ENCODE assay signal across 28 cellular contexts in genomic region chr4:143246977-143247376, GRCh38.
"Had no signal": no experiment of that assay in that cellular context is flagged by ENCODE, and none has a peak within 500 bp of the region (broad histone marks: within the 10 kb centered on the region; RNA-seq: fewer than 3 reads in every experiment).

No MANE protein-coding gene starts in this region.

- H3K36me3 Mint-ChIP-seq: stimulated activated effector memory CD8-positive, alpha-beta T cell treated with anti-CD3 and anti-CD28 coated beads, Interleukin-12 subunit alpha, Interleukin-12 subunit beta, amount 100 ng/mL, for 72 hours; stimulated activated memory B cell treated with anti-CD40 and anti-IgM and Interleukin-4, amounts not matched to agents 10 μg/mL and 1 μg/mL and 100 μg/mL, for 72 hours; stimulated activated naive B cell treated with anti-CD40 and anti-IgM and Interleukin-4, amounts not matched to agents 10 μg/mL and 1 μg/mL and 100 μg/mL, for 72 hours; type B pancreatic cell had no signal

- H3K4me3 ChIP-seq: stomach, suprapubic skin, testis, thoracic aorta, thyroid gland, tibial artery, tibial nerve, transverse colon, upper lobe of left lung, upper lobe of right lung, uterus, vagina had no signal

- DNase-seq: stimulated activated CD4-positive, alpha-beta T cell treated with anti-CD3 and anti-CD28 coated beads, Interleukin-2, amount 100 ng/mL, for 48 hours; stimulated activated CD4-positive, alpha-beta T cell treated with anti-CD3 and anti-CD28 coated beads, Interleukin-4, amount 100 ng/mL, for 1 hour; stimulated activated CD4-positive, alpha-beta T cell treated with anti-CD3 and anti-CD28 coated beads, Interleukin-4, amount 100 ng/mL, for 24 hours; stimulated activated CD4-positive, alpha-beta T cell treated with anti-CD3 and anti-CD28 coated beads, Interleukin-4, amount 100 ng/mL, for 4 hours; stimulated activated CD8-positive, alpha-beta memory T cell treated with anti-CD3 and anti-CD28 coated beads, Interleukin-4, amount 100 ng/mL, for 48 hours; stimulated activated naive B cell treated with anti-CD40 and anti-IgM and Interleukin-4, amounts not matched to agents 10 μg/mL and 1 μg/mL and 100 μg/mL, for 72 hours; stimulated activated naive CD4-positive, alpha-beta T cell; stimulated activated naive CD4-positive, alpha-beta T cell treated with Interleukin-2 at 50 U/mL for 16 hours; stimulated activated naive CD8-positive, alpha-beta T cell treated with anti-CD3 and anti-CD28 coated beads, Interleukin-15, amount 100 ng/mL, for 72 hours; stimulated activated naive CD8-positive, alpha-beta T cell treated with anti-CD3 and anti-CD28 coated beads, Interleukin-15, Interleukin-2, amounts not matched to agents 100 U/mL and 50 U/mL, for 24 hours; stomach; substantia nigra; testis; thyroid gland; tibial artery; transverse colon; trophoblast cell; upper lobe of left lung; upper lobe of right lung; uterus had no signal

- H3K27ac ChIP-seq: stomach, suprapubic skin, testis, thoracic aorta, thyroid gland, tibial artery, tibial nerve, transverse colon, upper lobe of left lung, upper lobe of right lung, uterus, vagina had no signal

- H3K27me3 ChIP-seq: stomach, suprapubic skin, testis, thyroid gland, tibial artery, tibial nerve, transverse colon, upper lobe of left lung, upper lobe of right lung, uterus, vagina had no signal

- H3K27ac Mint-ChIP-seq: stimulated activated effector memory CD8-positive, alpha-beta T cell treated with anti-CD3 and anti-CD28 coated beads, Interleukin-12 subunit alpha, Interleukin-12 subunit beta, amount 100 ng/mL, for 72 hours; stimulated activated memory B cell treated with anti-CD40 and anti-IgM and Interleukin-4, amounts not matched to agents 10 μg/mL and 1 μg/mL and 100 μg/mL, for 72 hours; stimulated activated naive B cell treated with anti-CD40 and anti-IgM and Interleukin-4, amounts not matched to agents 10 μg/mL and 1 μg/mL and 100 μg/mL, for 72 hours; stimulated activated naive CD8-positive, alpha-beta T cell treated with anti-CD3 and anti-CD28 coated beads, Interleukin-15, amount 100 ng/mL, for 72 hours; stimulated activated naive CD8-positive, alpha-beta T cell treated with anti-CD3 and anti-CD28 coated beads, Interleukin-15, Interleukin-2, amounts not matched to agents 100 ng/mL and 50 ng/mL, for 24 hours; type B pancreatic cell had no signal

- H3K9me3 ChIP-seq: stomach, suprapubic skin, testis, thoracic aorta, thyroid gland, tibial artery, tibial nerve, transverse colon, upper lobe of left lung, upper lobe of right lung, uterus, vagina had no signal

- H3K4me3 Mint-ChIP-seq: stimulated activated effector memory CD8-positive, alpha-beta T cell treated with anti-CD3 and anti-CD28 coated beads, Interleukin-12 subunit alpha, Interleukin-12 subunit beta, amount 100 ng/mL, for 72 hours; stimulated activated memory B cell treated with anti-CD40 and anti-IgM and Interleukin-4, amounts not matched to agents 10 μg/mL and 1 μg/mL and 100 μg/mL, for 72 hours; stimulated activated naive B cell treated with anti-CD40 and anti-IgM and Interleukin-4, amounts not matched to agents 10 μg/mL and 1 μg/mL and 100 μg/mL, for 72 hours; stimulated activated naive CD8-positive, alpha-beta T cell treated with anti-CD3 and anti-CD28 coated beads, Interleukin-15, amount 100 ng/mL, for 72 hours; stimulated activated naive CD8-positive, alpha-beta T cell treated with anti-CD3 and anti-CD28 coated beads, Interleukin-15, Interleukin-2, amounts not matched to agents 100 ng/mL and 50 ng/mL, for 24 hours; type B pancreatic cell had no signal

- ATAC-seq: stimulated activated effector memory CD8-positive, alpha-beta T cell treated with anti-CD3 and anti-CD28 coated beads, Interleukin-12 subunit alpha, Interleukin-12 subunit beta, amount 100 ng/mL, for 72 hours; stimulated activated memory B cell treated with anti-CD40 and anti-IgM and Interleukin-4, amounts not matched to agents 10 μg/mL and 1 μg/mL and 100 μg/mL, for 72 hours; stimulated activated naive B cell treated with anti-CD40 and anti-IgM and Interleukin-4, amounts not matched to agents 10 μg/mL and 1 μg/mL and 100 μg/mL, for 72 hours; stimulated activated naive CD8-positive, alpha-beta T cell treated with anti-CD3 and anti-CD28 coated beads, Interleukin-15, amount 100 ng/mL, for 72 hours; stimulated activated naive CD8-positive, alpha-beta T cell treated with anti-CD3 and anti-CD28 coated beads, Interleukin-15, Interleukin-2, amounts not matched to agents 100 U/mL and 50 U/mL, for 24 hours; upper lobe of right lung had no signal

- H3K27me3 Mint-ChIP-seq: stimulated activated naive CD8-positive, alpha-beta T cell treated with anti-CD3 and anti-CD28 coated beads, Interleukin-15, Interleukin-2, amounts not matched to agents 100 ng/mL and 50 ng/mL, for 24 hours; type B pancreatic cell had no signal

- H3K4me1 Mint-ChIP-seq: stimulated activated effector memory CD8-positive, alpha-beta T cell treated with anti-CD3 and anti-CD28 coated beads, Interleukin-12 subunit alpha, Interleukin-12 subunit beta, amount 100 ng/mL, for 72 hours; stimulated activated memory B cell treated with anti-CD40 and anti-IgM and Interleukin-4, amounts not matched to agents 10 μg/mL and 1 μg/mL and 100 μg/mL, for 72 hours; stimulated activated naive B cell treated with anti-CD40 and anti-IgM and Interleukin-4, amounts not matched to agents 10 μg/mL and 1 μg/mL and 100 μg/mL, for 72 hours; stimulated activated naive CD8-positive, alpha-beta T cell treated with anti-CD3 and anti-CD28 coated beads, Interleukin-15, amount 100 ng/mL, for 72 hours had no signal

- H3K9me3 Mint-ChIP-seq: stimulated activated effector memory CD8-positive, alpha-beta T cell treated with anti-CD3 and anti-CD28 coated beads, Interleukin-12 subunit alpha, Interleukin-12 subunit beta, amount 100 ng/mL, for 72 hours; stimulated activated naive CD8-positive, alpha-beta T cell treated with anti-CD3 and anti-CD28 coated beads, Interleukin-15, Interleukin-2, amounts not matched to agents 100 ng/mL and 50 ng/mL, for 24 hours had no signal

- H3K36me3 ChIP-seq: stomach, suprapubic skin, thoracic aorta, thyroid gland, tibial artery, tibial nerve, transverse colon, upper lobe of left lung, upper lobe of right lung, uterus, vagina had no signal

- H3K4me1 ChIP-seq: suprapubic skin, testis, thyroid gland, tibial artery, upper lobe of left lung, upper lobe of right lung, uterus, vagina had no signal
